21 cellular contexts compared by ENCODE assay signal in the genomic region with DNA sequence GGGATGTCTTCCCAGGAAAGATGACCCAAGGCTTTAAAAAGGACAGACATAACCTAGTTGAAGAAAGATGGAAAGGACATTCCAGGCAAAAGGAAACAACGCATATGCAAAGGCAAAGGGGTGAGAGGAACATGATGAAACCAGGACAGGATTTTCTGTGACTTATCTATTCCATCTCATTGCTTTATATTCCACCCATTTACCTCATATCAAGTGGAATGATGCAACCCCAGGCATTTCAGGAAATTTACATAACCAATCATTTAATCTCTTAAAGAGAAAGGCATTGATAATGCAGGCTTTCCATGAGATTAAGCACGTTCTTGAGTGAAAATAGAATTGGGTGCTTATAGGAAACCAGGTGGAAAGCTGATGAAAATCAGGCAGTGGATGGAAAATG. TPM values are rescaled to one million over a fixed set of nuclear protein-coding genes. Genes with fewer than 3 reads are reported as not detected.
DNase-seq lines count a peak whose midpoint lies in the region; ATAC-seq and TF ChIP-seq lines count a peak whose summit lies in the region.
"Had no signal": no experiment of that assay in that cellular context is flagged by ENCODE, and none has a peak within 500 bp of the region (broad histone marks: within the 10 kb centered on the region; RNA-seq: fewer than 3 reads in every experiment).

No MANE protein-coding gene starts in this region.

- peak overlapping the region; percentile 20 for H3K4me2 ChIP-seq in osteoblast (ENCODE audit: insufficient read depth, low read length)

- H2AFZ ChIP-seq in osteoblast (ENCODE audit: low read length): no peak overlapping the region

- H4K20me1 ChIP-seq in osteoblast (ENCODE audit: insufficient read depth, low read length): no peaks in the 10 kb centered on the region

- TF ChIP-seq CTCF in right atrium auricular region (IDR thresholded peaks at IDR 0.05): no peak
- no peak for TF ChIP-seq CTCF in fibroblast of pulmonary artery (IDR thresholded peaks at IDR 0.05; ENCODE audit: low read length, missing control alignments)
- TF ChIP-seq CTCF in osteoblast (IDR thresholded peaks at IDR 0.05; ENCODE audit: extremely low read depth, low read depth, low read length): no peak

- H3K27me3 ChIP-seq in right atrium auricular region (no peaks in the 10 kb centered on the region), osteoblast (ENCODE audit: insufficient read depth, low read length) (no peaks in the 10 kb centered on the region)
- H3K27me3 ChIP-seq: testis had no signal

- H3K9me3 ChIP-seq in right atrium auricular region: no peaks in the 10 kb centered on the region
- H3K9me3 ChIP-seq in osteoblast (ENCODE audit: low read depth, low read length): no peaks in the 10 kb centered on the region
- H3K9me3 ChIP-seq: lower lobe of right lung, testis had no signal

- H3K36me3 ChIP-seq in right atrium auricular region (peaks cover 19% of the 10 kb centered on the region), osteoblast (ENCODE audit: insufficient read depth, low read length) (no peaks in the 10 kb centered on the region)

- H3K4me1 ChIP-seq in right atrium auricular region (peaks cover 0 to 57% of the 10 kb centered on the region in 2 donors), osteoblast (ENCODE audit: insufficient read depth, low read length) (peaks cover 33% of the 10 kb centered on the region)

- intact Hi-C loops in Right ventricle myocardium superior (cut with DNase I): no loop called here

- H3K27ac ChIP-seq in right atrium auricular region: peak overlapping the region; percentile 52 to 77
- H3K27ac ChIP-seq in osteoblast (ENCODE audit: low read depth, low read length): no peak overlapping the region

- H3K79me2 ChIP-seq in osteoblast (ENCODE audit: insufficient read depth, low read length): peaks cover 3% of the 10 kb centered on the region

- H3K4me3 ChIP-seq in right atrium auricular region (no peak overlapping the region), fibroblast of pulmonary artery (replicated peaks; ENCODE audit: low read depth, low read length) (no peak overlapping the region), osteoblast (ENCODE audit: insufficient read depth, low read length) (no peak overlapping the region)
- H3K4me3 ChIP-seq: lower lobe of right lung, testis had no signal

- no peak for ATAC-seq in Right ventricle myocardium superior (ENCODE audit: poor library complexity)
- ATAC-seq: lower lobe of right lung; naive thymus-derived CD4-positive, alpha-beta T cell had no signal

- DNase-seq in right atrium auricular region (ENCODE audit: low spot score) (no peak), Right ventricle myocardium superior (no peak), fibroblast of pulmonary artery (ENCODE audit: low read depth) (peak; percentile 52), osteoblast (ENCODE audit: insufficient read length, low spot score, missing footprints) (no peak), T-helper 9 cell (no peak), LoVo (ENCODE audit: low spot score) (no peak), SIG-M5 treated with dmso at 0.1 percent for 504 hours (lab: John Stamatoyannopoulos, UW; ENCODE audit: unreplicated experiment) (no peak)
- no peak for DNase-seq in effector CD4-positive, alpha-beta T cell
- DNase-seq: activated CD4-positive, alpha-beta T cell treated with anti-CD3 and anti-CD28 coated beads, Interleukin-2, amount 10 ng/mL, durations not matched to agents 24 days and 14 days; activated CD8-positive, alpha-beta memory T cell treated with anti-CD3 and anti-CD28 coated beads, Interleukin-2, amount 50 U/mL, for 48 hours; activated naive CD4-positive, alpha-beta T cell treated with Interleukin-2 at 50 U/mL for 16 hours; CD4-positive, CD25-positive, alpha-beta regulatory T cell; DMS153; foreskin melanocyte; lower lobe of right lung; naive thymus-derived CD4-positive, alpha-beta T cell; NCI-H2029; NK-92 treated with Interleukin-12 subunit alpha and Interleukin-12 subunit beta, amount 100 ng/mL, for 24 hours; posterior cingulate gyrus; stimulated activated CD4-positive, alpha-beta T cell treated with anti-CD3 and anti-CD28 coated beads, Interleukin-12 subunit alpha, Interleukin-12 subunit beta, amount 100 ng/mL, for 4 hours; testis had no signal

RNA-seq across cellular contexts. Expression of gene FZD4, which starts 13.0 kb away (rescaled TPM):
- 10 to 100 TPM; 22.6 to 32.5 TPM for total RNA-seq in right atrium auricular region
- 26.9 TPM for total RNA-seq in Right ventricle myocardium superior
- total RNA-seq in osteoblast: 12.7 and 16.2 TPM in 2 replicates
- total RNA-seq: activated CD4-positive, alpha-beta T cell treated with anti-CD3 and anti-CD28 coated beads, Interleukin-2, amount 10 ng/mL, durations not matched to agents 24 days and 14 days; CD4-positive, CD25-positive, alpha-beta regulatory T cell; naive thymus-derived CD4-positive, alpha-beta T cell had no signal
